In genomic region chr3:85605066-85605465, GRCh38 we compare ENCODE assay signal across 29 cellular contexts.
"Had no signal": no experiment of that assay in that cellular context is flagged by ENCODE, and none has a peak within 500 bp of the region (broad histone marks: within the 10 kb centered on the region; RNA-seq: fewer than 3 reads in every experiment).

No MANE protein-coding gene starts in this region.

- H3K4me1 Mint-ChIP-seq: immature natural killer cell; naive B cell; natural killer cell; stimulated activated effector memory CD8-positive, alpha-beta T cell treated with anti-CD3 and anti-CD28 coated beads, Interleukin-12 subunit alpha, Interleukin-12 subunit beta, amount 100 ng/mL, for 72 hours had no signal

- H3K79me2 ChIP-seq: parathyroid adenoma had no signal

- H3K4me1 ChIP-seq: left lung, lower lobe of right lung, parathyroid adenoma, psoas muscle, right atrium auricular region, right lobe of liver, spleen, suprapubic skin, tibial artery, upper lobe of right lung had no signal

- H3K27me3 ChIP-seq: left lung, neural progenitor cell, neutrophil, right atrium auricular region, right lobe of liver, spleen, suprapubic skin, tibial artery, upper lobe of right lung had no signal

- H2AFZ ChIP-seq: neural progenitor cell, parathyroid adenoma had no signal

- H3K36me3 Mint-ChIP-seq: naive B cell; natural killer cell; neural progenitor cell; stimulated activated effector memory CD8-positive, alpha-beta T cell treated with anti-CD3 and anti-CD28 coated beads, Interleukin-12 subunit alpha, Interleukin-12 subunit beta, amount 100 ng/mL, for 72 hours had no signal

- DNase-seq: hypothalamus; immature natural killer cell; kidney; left colon; left lung; lower lobe of right lung; mammary epithelial cell; mesenchymal stem cell; naive B cell; natural killer cell; nephron progenitor cell; occipital lobe; psoas muscle; right lobe of liver; spleen; stimulated activated CD4-positive, alpha-beta T cell treated with anti-CD3 and anti-CD28 coated beads, Interleukin-4, amount 100 ng/mL, for 24 hours; stimulated activated naive CD4-positive, alpha-beta T cell; tibial artery; trophoblast cell; upper lobe of right lung had no signal

- H3K9me3 Mint-ChIP-seq: naive B cell; nephron progenitor cell; neural progenitor cell; stimulated activated naive CD8-positive, alpha-beta T cell treated with anti-CD3 and anti-CD28 coated beads, Interleukin-15, Interleukin-2, amounts not matched to agents 100 ng/mL and 50 ng/mL, for 24 hours had no signal

- H3K9me3 ChIP-seq: left lung, lower lobe of right lung, neutrophil, psoas muscle, right atrium auricular region, right lobe of liver, spleen, suprapubic skin, thoracic aorta, tibial artery, upper lobe of right lung had no signal

- H3K4me3 Mint-ChIP-seq: immature natural killer cell; naive B cell; natural killer cell; nephron progenitor cell; neural progenitor cell; stimulated activated effector memory CD8-positive, alpha-beta T cell treated with anti-CD3 and anti-CD28 coated beads, Interleukin-12 subunit alpha, Interleukin-12 subunit beta, amount 100 ng/mL, for 72 hours; stimulated activated naive CD8-positive, alpha-beta T cell treated with anti-CD3 and anti-CD28 coated beads, Interleukin-15, Interleukin-2, amounts not matched to agents 100 ng/mL and 50 ng/mL, for 24 hours had no signal

- ATAC-seq: left colon; left lung; lower lobe of right lung; natural killer cell; psoas muscle; right lobe of liver; stimulated activated effector memory CD8-positive, alpha-beta T cell treated with anti-CD3 and anti-CD28 coated beads, Interleukin-12 subunit alpha, Interleukin-12 subunit beta, amount 100 ng/mL, for 72 hours; upper lobe of right lung had no signal

- H3K4me2 ChIP-seq: neural progenitor cell had no signal

- H3K36me3 ChIP-seq: left lung, lower lobe of right lung, neural progenitor cell, neutrophil, right atrium auricular region, right lobe of liver, spleen, suprapubic skin, thoracic aorta, tibial artery, upper lobe of right lung had no signal

- H3K27me3 Mint-ChIP-seq: naive B cell; stimulated activated naive CD8-positive, alpha-beta T cell treated with anti-CD3 and anti-CD28 coated beads, Interleukin-15, Interleukin-2, amounts not matched to agents 100 ng/mL and 50 ng/mL, for 24 hours had no signal

- H3K4me3 ChIP-seq: left lung, lower lobe of right lung, neural progenitor cell, psoas muscle, right atrium auricular region, right lobe of liver, skin epidermis, spleen, suprapubic skin, thoracic aorta, tibial artery, upper lobe of right lung had no signal

- H3K27ac ChIP-seq: left lung, lower lobe of right lung, neural progenitor cell, neutrophil, parathyroid adenoma, psoas muscle, right atrium auricular region, right lobe of liver, skin epidermis, spleen, suprapubic skin, thoracic aorta, tibial artery, upper lobe of right lung had no signal

- H3K27ac Mint-ChIP-seq: immature natural killer cell; naive B cell; natural killer cell; nephron progenitor cell; neural progenitor cell; stimulated activated effector memory CD8-positive, alpha-beta T cell treated with anti-CD3 and anti-CD28 coated beads, Interleukin-12 subunit alpha, Interleukin-12 subunit beta, amount 100 ng/mL, for 72 hours; stimulated activated naive CD8-positive, alpha-beta T cell treated with anti-CD3 and anti-CD28 coated beads, Interleukin-15, Interleukin-2, amounts not matched to agents 100 ng/mL and 50 ng/mL, for 24 hours had no signal

- H3K9ac ChIP-seq: neural progenitor cell, parathyroid adenoma had no signal
